In genomic region chr3:184186184-184186901, GRCh38 we compare ENCODE assay signal across 8 cellular contexts. TPM values are rescaled to one million over a fixed set of nuclear protein-coding genes. Genes with fewer than 3 reads are reported as not detected.
DNase-seq lines count a peak whose midpoint lies in the region; ATAC-seq and TF ChIP-seq lines count a peak whose summit lies in the region.

ABCF3 (plus strand) TSS chr3:184186199; CDS start chr3:184186208, 9 bp downstream.

- H3K9me2 ChIP-seq in neural cell (ENCODE audit: insufficient read depth, low read length) = no peaks in the 10 kb centered on the region

- H3K79me2 ChIP-seq in fibroblast of lung (ENCODE audit: control insufficient read depth, insufficient read depth, low read length) (peaks cover 33% of the 10 kb centered on the region), neural cell (replicated peaks; ENCODE audit: insufficient read depth, low read length) (peaks cover 20% of the 10 kb centered on the region)

- H3K4me3 ChIP-seq in fibroblast of lung (replicated peaks in 1 of 4; ENCODE audit: control extremely low read depth in 1 of 4, insufficient read depth in 1 of 4, low read depth in 3 of 4, low read length in 4 of 4) (peak within 1 kb of the TSS; percentile 72 to 100 (median 82)), neural cell (ENCODE audit: low read length) (peak within 1 kb of the TSS; percentile 88)

- H3K27me3 Mint-ChIP-seq in activated naive CD4-positive, alpha-beta T cell treated with anti-CD3 and anti-CD28 coated beads, Interleukin-2, amount 50 U/mL, for 24 hours = no peaks in the 10 kb centered on the region
- no peaks in the 10 kb centered on the region for H3K27me3 Mint-ChIP-seq in T-cell

- TF ChIP-seq RAD21 in neural cell (conservative IDR thresholded peaks at IDR 0.05) = no peak

- ATAC-seq in HG03066 (IDR thresholded peaks at IDR 0.05; ENCODE audit: low read depth, unreplicated experiment) (peak; percentile 25), T-cell (replicated peaks in 1 of 4) (peak; percentile 11 to 26 (median 22)), GM21825 (IDR thresholded peaks at IDR 0.05; ENCODE audit: unreplicated experiment) (no peak)

- no peaks in the 10 kb centered on the region for H3F3A ChIP-seq in neural cell (ENCODE audit: insufficient read depth, low read length, poor library complexity, severe bottlenecking)

- H3K4me3 Mint-ChIP-seq in activated naive CD4-positive, alpha-beta T cell treated with anti-CD3 and anti-CD28 coated beads, Interleukin-2, amount 50 U/mL, for 24 hours = peak within 1 kb of the TSS; percentile 99
- H3K4me3 Mint-ChIP-seq in T-cell = peak within 1 kb of the TSS; percentile 97 to 99 (median 97)

- peak within 1 kb of the TSS; percentile 89 for H3K9ac ChIP-seq in fibroblast of lung (ENCODE audit: insufficient read depth, low read length)
- peak within 1 kb of the TSS; percentile 81 for H3K9ac ChIP-seq in neural cell (ENCODE audit: low read length)

- no peak for TF ChIP-seq CTCF in fibroblast of lung (conservative IDR thresholded peaks at IDR 0.05 in 1 of 2, IDR thresholded peaks at IDR 0.05 in 1 of 2; ENCODE audit: low read depth in 1 of 2, low read length in 2 of 2)
- TF ChIP-seq CTCF in neural cell (IDR thresholded peaks at IDR 0.05; ENCODE audit: poor library complexity, severe bottlenecking) = no peak

- H3K4me2 ChIP-seq in fibroblast of lung (ENCODE audit: extremely low read depth, insufficient read depth, low read length) (peak within 1 kb of the TSS; percentile 92), neural cell (ENCODE audit: low read length) (peak within 1 kb of the TSS; percentile 68)

- peak within 1 kb of the TSS; percentile 98 for H3K27ac Mint-ChIP-seq in activated naive CD4-positive, alpha-beta T cell treated with anti-CD3 and anti-CD28 coated beads, Interleukin-2, amount 50 U/mL, for 24 hours
- H3K27ac Mint-ChIP-seq in T-cell = peak within 1 kb of the TSS; percentile 94 to 97

- no peaks in the 10 kb centered on the region for H3K9me3 Mint-ChIP-seq in activated naive CD4-positive, alpha-beta T cell treated with anti-CD3 and anti-CD28 coated beads, Interleukin-2, amount 50 U/mL, for 24 hours
- H3K9me3 Mint-ChIP-seq in T-cell = no peaks in the 10 kb centered on the region

- H3K4me1 Mint-ChIP-seq in activated naive CD4-positive, alpha-beta T cell treated with anti-CD3 and anti-CD28 coated beads, Interleukin-2, amount 50 U/mL, for 24 hours = peaks cover 48% of the 10 kb centered on the region
- peaks cover 46% of the 10 kb centered on the region in 3 donors for H3K4me1 Mint-ChIP-seq in T-cell

- H3K9me3 ChIP-seq in fibroblast of lung (ENCODE audit: control insufficient read depth, insufficient read depth, low read depth, low read length) = no peaks in the 10 kb centered on the region
- no peaks in the 10 kb centered on the region for H3K9me3 ChIP-seq in neural cell (ENCODE audit: low read length)

- peaks cover 10% of the 10 kb centered on the region for H3K36me3 Mint-ChIP-seq in activated naive CD4-positive, alpha-beta T cell treated with anti-CD3 and anti-CD28 coated beads, Interleukin-2, amount 50 U/mL, for 24 hours
- peaks cover 49% of the 10 kb centered on the region for H3K36me3 Mint-ChIP-seq in T-cell

- POLR2A ChIA-PET in T-cell (lab: Charles Lee) = no interaction called here

- H3K36me3 ChIP-seq in fibroblast of lung (ENCODE audit: control insufficient read depth, insufficient read depth, low read length) = peaks cover 33% of the 10 kb centered on the region
- H3K36me3 ChIP-seq in neural cell (ENCODE audit: insufficient read depth, low read length) = no peaks in the 10 kb centered on the region

- CTCF ChIA-PET in T-cell (lab: Charles Lee) = interaction anchor here (0.7 to 1.2 kb wide), 6 partner anchors 12 to 184 kb away, joined by 3 to 8 read pairs (median 4); partner anchors contain the start of genes AP2M1 (in 1 of the 2), EEF1AKMT4 (in 1 of the 2) and EIF2B5 (in 1 of the 2)

- H3K27me3 ChIP-seq in fibroblast of lung (ENCODE audit: control insufficient read depth, insufficient read depth, low read length) = no peaks in the 10 kb centered on the region
- no peaks in the 10 kb centered on the region for H3K27me3 ChIP-seq in neural cell (ENCODE audit: insufficient read depth, low read depth, low read length)

- H4K20me1 ChIP-seq in fibroblast of lung (ENCODE audit: control insufficient read depth, extremely low read depth, insufficient read depth, low read length) (no peaks in the 10 kb centered on the region), neural cell (ENCODE audit: insufficient read depth) (no peaks in the 10 kb centered on the region)

- H2AFZ ChIP-seq in fibroblast of lung (ENCODE audit: low read length) = peak within 1 kb of the TSS; percentile 46
- no peak within 1 kb of the TSS for H2AFZ ChIP-seq in neural cell (ENCODE audit: low read depth, low read length)

- no peak for DNase-seq in activated naive CD4-positive, alpha-beta T cell treated with Interleukin-2 at 50 U/mL for 16 hours
- peak in 2 of 34 experiments; percentile 6 to 7 for DNase-seq in T-cell
- DNase-seq in fibroblast of lung (ENCODE audit: low read depth in 2 of 2) = peak; percentile 50 to 64
- no peak for DNase-seq in stimulated activated CD4-positive, alpha-beta T cell treated with anti-CD3 and anti-CD28 coated beads, Interleukin-1b, Interleukin-23, amount 100 ng/mL, for 48 hours

- H3K4me1 ChIP-seq in fibroblast of lung (ENCODE audit: control insufficient read depth, extremely low read depth, insufficient read depth, low read length) = peaks cover 10% of the 10 kb centered on the region

- H3K27ac ChIP-seq in fibroblast of lung (ENCODE audit: insufficient read depth, low read length) (peak within 1 kb of the TSS; percentile 90), neural cell (ENCODE audit: low read length) (peak within 1 kb of the TSS; percentile 61)

- no peak for TF ChIP-seq EP300 in neural cell (conservative IDR thresholded peaks at IDR 0.05; ENCODE audit: poor library complexity, severe bottlenecking)

TF ChIP-seq in neural cell, 6 proteins besides CTCF, POLR2A, EP300 and RAD21:
- TF ChIP-seq POLR2AphosphoS5 (IDR thresholded peaks at IDR 0.05) (peak; percentile 84), TAF1 (IDR thresholded peaks at IDR 0.05; ENCODE audit: low read depth) (no peak), EZH2 (IDR thresholded peaks at IDR 0.05; ENCODE audit: borderline replicate concordance, insufficient read depth, low read length, poor library complexity, severe bottlenecking) (no peak)

RNA-seq across cellular contexts. Expression of gene ABCF3, which starts in this region (rescaled TPM):
- total RNA-seq in T-cell (100 to 1,000 TPM; 112 to 145 (median 125) TPM), fibroblast of lung (63.9 and 65.1 TPM in 2 replicates)
- polyA plus RNA-seq in fibroblast of lung (31.3 and 40.2 TPM in 2 replicates), neural cell (40.3 and 52.6 TPM in 2 replicates)
- polyA plus RNA-seq in fibroblast of lung (2012) = 32.5 and 41.7 TPM in 2 replicates
- polyA minus RNA-seq in fibroblast of lung (ENCODE audit: low replicate concordance) (146 and 162 TPM in 2 replicates), neural cell (58.1 and 75.2 TPM in 2 replicates)

Comparison
In these comparisons a context has a peak if more than half of its experiments do, and no peak if none do; other contexts are left out.
1. DNase-seq: peak in fibroblast of lung (2 of 2); none in activated naive CD4-positive, alpha-beta T cell treated with Interleukin-2 at 50 U/mL for 16 hours (single experiment) and stimulated activated CD4-positive, alpha-beta T cell treated with anti-CD3 and anti-CD28 coated beads, Interleukin-1b, Interleukin-23, amount 100 ng/mL, for 48 hours (single experiment).